26 cellular contexts compared by ENCODE assay signal in the genomic region with DNA sequence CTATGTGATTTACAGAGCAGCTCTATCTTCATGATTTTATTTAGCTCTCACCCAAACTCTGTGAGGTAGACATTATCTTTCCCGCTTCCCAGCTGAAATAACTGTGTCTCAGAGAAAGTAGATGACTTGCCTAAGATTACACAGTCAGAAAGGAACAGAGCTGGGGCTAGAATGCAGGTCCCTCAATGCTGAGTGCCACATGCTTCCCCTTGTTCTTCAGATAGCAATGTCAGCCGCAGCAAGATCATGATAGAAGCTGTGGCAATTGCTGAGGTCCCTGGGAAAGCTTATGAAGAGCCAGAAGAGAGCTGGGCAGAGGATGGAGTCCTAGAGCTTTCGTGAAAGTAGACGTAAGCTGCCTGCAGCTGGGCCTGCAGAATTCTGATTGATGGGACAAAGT. TPM values are rescaled to one million over a fixed set of nuclear protein-coding genes. Genes with fewer than 3 reads are reported as not detected.
"Had no signal": no experiment of that assay in that cellular context is flagged by ENCODE, and none has a peak within 500 bp of the region (broad histone marks: within the 10 kb centered on the region; RNA-seq: fewer than 3 reads in every experiment).

No MANE protein-coding gene starts in this region.

- H3K9me3 ChIP-seq: body of pancreas, esophagus muscularis mucosa, gastrocnemius medialis, left lung, sigmoid colon, stomach, transverse colon had no signal

- FAIRE-seq: endometrium, TTC549, urothelium cell line had no signal

- DNase-seq: activated CD4-positive, alpha-beta memory T cell treated with anti-CD3 and anti-CD28 coated beads, Interleukin-2, amount 10 ng/mL, durations not matched to agents 7 days and 5 days; activated CD4-positive, alpha-beta T cell treated with anti-CD3 and anti-CD28 coated beads for 48 hours; activated effector memory CD4-positive, alpha-beta T cell treated with anti-CD3 and anti-CD28 coated beads, Interleukin-2, amount 50 U/mL, for 16 hours; activated naive CD4-positive, alpha-beta T cell treated with anti-CD3 and anti-CD28 coated beads, Interleukin-2, amount 10 ng/mL, durations not matched to agents 7 days and 5 days; activated naive CD8-positive, alpha-beta T cell treated with anti-CD3 and anti-CD28 coated beads, Interleukin-2, amount 50 U/mL, for 24 hours; effector CD4-positive, alpha-beta T cell; hippocampal formation; kidney glomerular epithelial cell; left lung; naive B cell; nucleus accumbens; sigmoid colon; stimulated activated CD4-positive, alpha-beta T cell treated with anti-CD3 and anti-CD28 coated beads, Interleukin-15, amount 100 ng/mL, for 24 hours; stomach had no signal

- H3K9me3 Mint-ChIP-seq: activated CD4-positive, alpha-beta memory T cell treated with anti-CD3 and anti-CD28 coated beads, Interleukin-2, amount 10 ng/mL, durations not matched to agents 7 days and 5 days; activated naive CD8-positive, alpha-beta T cell treated with anti-CD3 and anti-CD28 coated beads, Interleukin-2, amount 50 U/mL, for 24 hours; stimulated activated memory B cell treated with anti-CD40 and anti-IgM and Interleukin-4, amounts not matched to agents 10 μg/mL and 1 μg/mL and 100 μg/mL, for 72 hours; T-helper 2 cell treated with Interferon-gamma antibody and Interleukin-4, amounts not matched to agents 5 μg/mL and 100 μg/mL, for 36 hours had no signal

- H3K4me3 ChIP-seq: body of pancreas, esophagus muscularis mucosa, gastrocnemius medialis, left lung, lung, sigmoid colon, smooth muscle cell, stomach, transverse colon had no signal

- H3K27me3 ChIP-seq: body of pancreas, esophagus muscularis mucosa, gastrocnemius medialis, left lung, sigmoid colon, stomach, transverse colon had no signal

- H3K27me3 Mint-ChIP-seq: activated CD4-positive, alpha-beta memory T cell treated with anti-CD3 and anti-CD28 coated beads, Interleukin-2, amount 10 ng/mL, durations not matched to agents 7 days and 5 days; activated naive CD4-positive, alpha-beta T cell treated with anti-CD3 and anti-CD28 coated beads, Interleukin-2, amount 10 ng/mL, durations not matched to agents 7 days and 5 days; dendritic cell treated with granulocyte-macrophage colony-stimulating factor and Interleukin-4, amounts not matched to agents 40 ng/mL and 50 ng/mL, for 4 days; naive B cell; stimulated activated memory B cell treated with anti-CD40 and anti-IgM and Interleukin-4, amounts not matched to agents 10 μg/mL and 1 μg/mL and 100 μg/mL, for 72 hours had no signal

- H3K4me1 Mint-ChIP-seq: activated CD4-positive, alpha-beta memory T cell treated with anti-CD3 and anti-CD28 coated beads, Interleukin-2, amount 10 ng/mL, durations not matched to agents 7 days and 5 days; activated naive CD4-positive, alpha-beta T cell treated with anti-CD3 and anti-CD28 coated beads, Interleukin-2, amount 10 ng/mL, durations not matched to agents 7 days and 5 days; activated naive CD8-positive, alpha-beta T cell treated with anti-CD3 and anti-CD28 coated beads, Interleukin-2, amount 50 U/mL, for 24 hours; naive B cell; stimulated activated memory B cell treated with anti-CD40 and anti-IgM and Interleukin-4, amounts not matched to agents 10 μg/mL and 1 μg/mL and 100 μg/mL, for 72 hours had no signal

- H3K4me2 ChIP-seq: smooth muscle cell had no signal

- H3K36me3 ChIP-seq: esophagus muscularis mucosa, gastrocnemius medialis, left lung, sigmoid colon, stomach, transverse colon had no signal

- H3K4me3 Mint-ChIP-seq: activated CD4-positive, alpha-beta memory T cell treated with anti-CD3 and anti-CD28 coated beads, Interleukin-2, amount 10 ng/mL, durations not matched to agents 7 days and 5 days; activated naive CD4-positive, alpha-beta T cell treated with anti-CD3 and anti-CD28 coated beads, Interleukin-2, amount 10 ng/mL, durations not matched to agents 7 days and 5 days; activated naive CD8-positive, alpha-beta T cell treated with anti-CD3 and anti-CD28 coated beads, Interleukin-2, amount 50 U/mL, for 24 hours; dendritic cell treated with granulocyte-macrophage colony-stimulating factor and Interleukin-4, amounts not matched to agents 40 ng/mL and 50 ng/mL, for 4 days; naive B cell; stimulated activated memory B cell treated with anti-CD40 and anti-IgM and Interleukin-4, amounts not matched to agents 10 μg/mL and 1 μg/mL and 100 μg/mL, for 72 hours; T-helper 2 cell treated with Interferon-gamma antibody and Interleukin-4, amounts not matched to agents 5 μg/mL and 100 μg/mL, for 36 hours had no signal

- ATAC-seq: activated naive CD8-positive, alpha-beta T cell treated with anti-CD3 and anti-CD28 coated beads, Interleukin-2, amount 50 U/mL, for 24 hours; body of pancreas; gastrocnemius medialis; left lung; stimulated activated memory B cell treated with anti-CD40 and anti-IgM and Interleukin-4, amounts not matched to agents 10 μg/mL and 1 μg/mL and 100 μg/mL, for 72 hours had no signal

- H3K27ac Mint-ChIP-seq: activated CD4-positive, alpha-beta memory T cell treated with anti-CD3 and anti-CD28 coated beads, Interleukin-2, amount 10 ng/mL, durations not matched to agents 7 days and 5 days; activated naive CD4-positive, alpha-beta T cell treated with anti-CD3 and anti-CD28 coated beads, Interleukin-2, amount 10 ng/mL, durations not matched to agents 7 days and 5 days; activated naive CD8-positive, alpha-beta T cell treated with anti-CD3 and anti-CD28 coated beads, Interleukin-2, amount 50 U/mL, for 24 hours; dendritic cell treated with granulocyte-macrophage colony-stimulating factor and Interleukin-4, amounts not matched to agents 40 ng/mL and 50 ng/mL, for 4 days; stimulated activated memory B cell treated with anti-CD40 and anti-IgM and Interleukin-4, amounts not matched to agents 10 μg/mL and 1 μg/mL and 100 μg/mL, for 72 hours; T-helper 2 cell treated with Interferon-gamma antibody and Interleukin-4, amounts not matched to agents 5 μg/mL and 100 μg/mL, for 36 hours had no signal

- H3K36me3 Mint-ChIP-seq: activated naive CD4-positive, alpha-beta T cell treated with anti-CD3 and anti-CD28 coated beads, Interleukin-2, amount 10 ng/mL, durations not matched to agents 7 days and 5 days; naive B cell; stimulated activated memory B cell treated with anti-CD40 and anti-IgM and Interleukin-4, amounts not matched to agents 10 μg/mL and 1 μg/mL and 100 μg/mL, for 72 hours had no signal

- H3K27ac ChIP-seq: body of pancreas, esophagus muscularis mucosa, gastrocnemius medialis, left lung, sigmoid colon, stomach, transverse colon had no signal

- H3K4me1 ChIP-seq: body of pancreas, gastrocnemius medialis, left lung, stomach had no signal

RNA-seq across cellular contexts. Expression of gene GABRE, which starts 11.1 kb away (rescaled TPM):
- total RNA-seq: activated CD4-positive, alpha-beta memory T cell treated with anti-CD3 and anti-CD28 coated beads, Interleukin-2, amount 10 ng/mL, durations not matched to agents 7 days and 5 days had no signal
